In the genomic region with DNA sequence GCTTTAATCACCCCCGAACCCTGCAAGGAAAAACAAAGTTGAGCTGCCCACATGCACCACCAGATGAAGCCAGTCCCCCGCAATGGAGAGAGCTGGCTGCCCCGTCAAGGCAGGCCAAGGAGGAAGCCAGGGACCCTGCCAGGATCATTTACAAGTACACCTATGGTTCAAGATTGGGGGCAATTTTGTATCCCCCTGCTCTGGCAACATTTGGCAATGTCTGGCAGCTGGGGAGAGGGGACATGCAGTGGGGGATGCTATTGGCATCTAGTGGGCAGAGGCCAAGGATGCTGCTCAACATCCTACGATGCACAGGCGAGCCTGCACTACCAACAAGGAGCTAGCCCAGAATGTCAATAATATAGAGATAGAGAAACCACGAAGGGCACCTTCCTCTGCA, we compare ENCODE assay signal across 1 cellular context.
TF ChIP-seq lines count a peak whose summit lies in the region.

No MANE protein-coding gene starts in this region.

TF ChIP-seq in HCT116, 20 proteins besides CTCF, POLR2A, EP300 and RAD21 (continued from another document):
- TF ChIP-seq, protein P1, sequence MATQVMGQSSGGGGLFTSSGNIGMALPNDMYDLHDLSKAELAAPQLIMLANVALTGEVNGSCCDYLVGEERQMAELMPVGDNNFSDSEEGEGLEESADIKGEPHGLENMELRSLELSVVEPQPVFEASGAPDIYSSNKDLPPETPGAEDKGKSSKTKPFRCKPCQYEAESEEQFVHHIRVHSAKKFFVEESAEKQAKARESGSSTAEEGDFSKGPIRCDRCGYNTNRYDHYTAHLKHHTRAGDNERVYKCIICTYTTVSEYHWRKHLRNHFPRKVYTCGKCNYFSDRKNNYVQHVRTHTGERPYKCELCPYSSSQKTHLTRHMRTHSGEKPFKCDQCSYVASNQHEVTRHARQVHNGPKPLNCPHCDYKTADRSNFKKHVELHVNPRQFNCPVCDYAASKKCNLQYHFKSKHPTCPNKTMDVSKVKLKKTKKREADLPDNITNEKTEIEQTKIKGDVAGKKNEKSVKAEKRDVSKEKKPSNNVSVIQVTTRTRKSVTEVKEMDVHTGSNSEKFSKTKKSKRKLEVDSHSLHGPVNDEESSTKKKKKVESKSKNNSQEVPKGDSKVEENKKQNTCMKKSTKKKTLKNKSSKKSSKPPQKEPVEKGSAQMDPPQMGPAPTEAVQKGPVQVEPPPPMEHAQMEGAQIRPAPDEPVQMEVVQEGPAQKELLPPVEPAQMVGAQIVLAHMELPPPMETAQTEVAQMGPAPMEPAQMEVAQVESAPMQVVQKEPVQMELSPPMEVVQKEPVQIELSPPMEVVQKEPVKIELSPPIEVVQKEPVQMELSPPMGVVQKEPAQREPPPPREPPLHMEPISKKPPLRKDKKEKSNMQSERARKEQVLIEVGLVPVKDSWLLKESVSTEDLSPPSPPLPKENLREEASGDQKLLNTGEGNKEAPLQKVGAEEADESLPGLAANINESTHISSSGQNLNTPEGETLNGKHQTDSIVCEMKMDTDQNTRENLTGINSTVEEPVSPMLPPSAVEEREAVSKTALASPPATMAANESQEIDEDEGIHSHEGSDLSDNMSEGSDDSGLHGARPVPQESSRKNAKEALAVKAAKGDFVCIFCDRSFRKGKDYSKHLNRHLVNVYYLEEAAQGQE (IDR thresholded peaks at IDR 0.05; ENCODE audit: low read depth) = no peak
- no peak for TF ChIP-seq EZH2 (IDR thresholded peaks at IDR 0.05)
- TF ChIP-seq CEBPB (IDR thresholded peaks at IDR 0.05; ENCODE audit: low read depth) = no peak
- TF ChIP-seq EZH2phosphoT487 (IDR thresholded peaks at IDR 0.05; ENCODE audit: borderline replicate concordance) = no peak
- TF ChIP-seq YY1 (IDR thresholded peaks at IDR 0.05; ENCODE audit: extremely low read depth, insufficient replicate concordance, low read depth, low read length) = no peak
- no peak for TF ChIP-seq EGR1 (IDR thresholded peaks at IDR 0.05; ENCODE audit: low read depth)
- no peak for TF ChIP-seq ZFX (IDR thresholded peaks at IDR 0.05)
- TF ChIP-seq, protein P2, sequence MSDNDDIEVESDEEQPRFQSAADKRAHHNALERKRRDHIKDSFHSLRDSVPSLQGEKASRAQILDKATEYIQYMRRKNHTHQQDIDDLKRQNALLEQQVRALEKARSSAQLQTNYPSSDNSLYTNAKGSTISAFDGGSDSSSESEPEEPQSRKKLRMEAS (IDR thresholded peaks at IDR 0.05) = no peak
- no peak for TF ChIP-seq CBX3 (IDR thresholded peaks at IDR 0.05; ENCODE audit: low read depth)
- no peak for TF ChIP-seq ELF1 (IDR thresholded peaks at IDR 0.05; ENCODE audit: borderline replicate concordance, low read depth)
- TF ChIP-seq SIN3A (IDR thresholded peaks at IDR 0.05; ENCODE audit: low read depth) = no peak
TF ChIP-seq in HCT116: peak in this region for 0.
